Comparison of ENCODE assay signal across 13 cellular contexts in the genomic region with DNA sequence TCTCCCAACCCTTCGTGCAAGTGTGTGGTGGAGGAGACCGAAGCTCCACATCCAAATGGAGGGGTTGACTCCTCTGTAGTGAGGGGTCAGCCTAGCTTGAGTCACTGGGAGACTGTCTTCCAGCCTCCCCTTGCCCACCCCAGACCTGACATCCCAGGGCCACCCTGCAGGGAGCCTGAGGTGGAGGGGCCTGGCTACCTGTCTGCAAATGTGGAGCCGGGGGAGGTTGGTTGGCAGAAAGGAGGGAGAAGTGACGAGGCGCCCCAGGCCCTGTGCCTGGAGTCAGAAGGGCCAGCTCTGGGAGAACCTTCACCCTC. TPM values are rescaled to one million over a fixed set of nuclear protein-coding genes. Genes with fewer than 3 reads are reported as not detected.
DNase-seq lines count a peak whose midpoint lies in the region; ATAC-seq and TF ChIP-seq lines count a peak whose summit lies in the region.
"Had no signal": no experiment of that assay in that cellular context is flagged by ENCODE, and none has a peak within 500 bp of the region (broad histone marks: within the 10 kb centered on the region; RNA-seq: fewer than 3 reads in every experiment).

No MANE protein-coding gene starts in this region.

- H3K4me1 ChIP-seq in adrenal gland (replicated peaks in 1 of 2) (peaks cover 18 to 24% of the 10 kb centered on the region in 2 donors), aorta (ENCODE audit: control insufficient read depth in 1 of 2, insufficient read depth in 2 of 2, low read length in 2 of 2) (no peaks in the 10 kb centered on the region)
- peaks cover 12 to 20% of the 10 kb centered on the region in 2 donors for H3K4me1 ChIP-seq in naive thymus-derived CD4-positive, alpha-beta T cell (ENCODE audit: control insufficient read depth in 2 of 2, insufficient read depth in 2 of 2, low read length in 2 of 2)

- H3K4me1 Mint-ChIP-seq in stimulated activated naive CD8-positive, alpha-beta T cell treated with anti-CD3 and anti-CD28 coated beads, Interleukin-15, Interleukin-2, amounts not matched to agents 100 ng/mL and 50 ng/mL, for 24 hours (ENCODE audit: low read depth): peaks cover 62% of the 10 kb centered on the region
- peaks cover 8 to 37% (median 22%) of the 10 kb centered on the region in 7 donors for H3K4me1 Mint-ChIP-seq in naive thymus-derived CD4-positive, alpha-beta T cell

- H3K27ac Mint-ChIP-seq in stimulated activated naive CD8-positive, alpha-beta T cell treated with anti-CD3 and anti-CD28 coated beads, Interleukin-15, Interleukin-2, amounts not matched to agents 100 ng/mL and 50 ng/mL, for 24 hours: peak overlapping the region; percentile 98
- H3K27ac Mint-ChIP-seq in naive thymus-derived CD4-positive, alpha-beta T cell: peak overlapping the region in 5 of 9 donors; percentile 46 to 85 (median 67)

- no peaks in the 10 kb centered on the region for H3K9me3 ChIP-seq in adrenal gland (replicated peaks in 1 of 3)
- no peaks in the 10 kb centered on the region for H3K9me3 ChIP-seq in naive thymus-derived CD4-positive, alpha-beta T cell (ENCODE audit: control insufficient read depth in 2 of 3, low read length in 3 of 3)
- H3K9me3 ChIP-seq in aorta (ENCODE audit: control insufficient read depth, low read length): peaks cover 1% of the 10 kb centered on the region

- no peaks in the 10 kb centered on the region for H3K27me3 ChIP-seq in adrenal gland
- H3K27me3 ChIP-seq in naive thymus-derived CD4-positive, alpha-beta T cell (ENCODE audit: control insufficient read depth in 2 of 2, insufficient read depth in 2 of 2, low read length in 2 of 2): no peaks in the 10 kb centered on the region
- no peaks in the 10 kb centered on the region for H3K27me3 ChIP-seq in aorta (ENCODE audit: control insufficient read depth in 1 of 2, insufficient read depth in 2 of 2, low read length in 1 of 2)

- CTCF ChIA-PET in naive thymus-derived CD4-positive, alpha-beta T cell (lab: Charles Lee): interaction anchor here (0.7 to 1.2 kb wide), 2 partner anchors 33 to 1036 kb away, joined by 3 read pairs; no protein-coding TSS in a partner anchor

- H3K36me3 Mint-ChIP-seq in stimulated activated naive CD8-positive, alpha-beta T cell treated with anti-CD3 and anti-CD28 coated beads, Interleukin-15, Interleukin-2, amounts not matched to agents 100 ng/mL and 50 ng/mL, for 24 hours (ENCODE audit: low read depth): peaks cover 4% of the 10 kb centered on the region
- peaks cover 0 to 6% (median 3%) of the 10 kb centered on the region in 5 donors for H3K36me3 Mint-ChIP-seq in naive thymus-derived CD4-positive, alpha-beta T cell
- H3K36me3 Mint-ChIP-seq: CD4-positive, CD25-positive, alpha-beta regulatory T cell had no signal

- H3K9me3 Mint-ChIP-seq in stimulated activated naive CD8-positive, alpha-beta T cell treated with anti-CD3 and anti-CD28 coated beads, Interleukin-15, Interleukin-2, amounts not matched to agents 100 ng/mL and 50 ng/mL, for 24 hours: peaks cover 10% of the 10 kb centered on the region
- peaks cover 0 to 10% (median 4%) of the 10 kb centered on the region in 11 donors for H3K9me3 Mint-ChIP-seq in naive thymus-derived CD4-positive, alpha-beta T cell

- TF ChIP-seq POLR2A in adrenal gland (IDR thresholded peaks at IDR 0.05): no peak

- H3K36me3 ChIP-seq in adrenal gland (replicated peaks in 1 of 2) (no peaks in the 10 kb centered on the region), aorta (ENCODE audit: control insufficient read depth in 1 of 2, insufficient read depth in 2 of 2, low read length in 1 of 2) (no peaks in the 10 kb centered on the region)
- H3K36me3 ChIP-seq in naive thymus-derived CD4-positive, alpha-beta T cell (ENCODE audit: control insufficient read depth in 2 of 3, insufficient read depth in 3 of 3, low read length in 3 of 3): no peaks in the 10 kb centered on the region
- H3K36me3 ChIP-seq: WERI-Rb-1 had no signal

- H3K27ac ChIP-seq in adrenal gland: peak overlapping the region in 4 of 5 donors; percentile 87 to 97 (median 92)
- no peak overlapping the region for H3K27ac ChIP-seq in naive thymus-derived CD4-positive, alpha-beta T cell (ENCODE audit: low read depth, low read length)
- no peak overlapping the region for H3K27ac ChIP-seq in aorta (ENCODE audit: low read depth in 1 of 2, low read length in 2 of 2)
- H3K27ac ChIP-seq: WERI-Rb-1 had no signal

- no peaks in the 10 kb centered on the region for H3K27me3 Mint-ChIP-seq in stimulated activated naive CD8-positive, alpha-beta T cell treated with anti-CD3 and anti-CD28 coated beads, Interleukin-15, Interleukin-2, amounts not matched to agents 100 ng/mL and 50 ng/mL, for 24 hours
- no peaks in the 10 kb centered on the region for H3K27me3 Mint-ChIP-seq in naive thymus-derived CD4-positive, alpha-beta T cell
- H3K27me3 Mint-ChIP-seq: CD4-positive, CD25-positive, alpha-beta regulatory T cell had no signal

- POLR2A ChIA-PET in naive thymus-derived CD4-positive, alpha-beta T cell (lab: Charles Lee): interaction anchor here (1.0 to 5.1 kb wide), 3 partner anchors 24 to 245 kb away, joined by 3 to 58 read pairs (median 4); a partner anchor contains a TSS

- H3K4me3 ChIP-seq in adrenal gland (no peak overlapping the region), aorta (ENCODE audit: low read length in 2 of 2) (no peak overlapping the region)
- no peak overlapping the region for H3K4me3 ChIP-seq in naive thymus-derived CD4-positive, alpha-beta T cell (ENCODE audit: low read length)

- whole genome bisulfite sequencing in adrenal gland, 4 donors: 92 to 100% (median 93%) methylated on average over 4 to 5 of the region's 5 CpGs
- 97 to 100% methylated on average over 5 of the region's 5 CpGs for WGBS in aorta, 2 donors

- TF ChIP-seq CTCF in adrenal gland (IDR thresholded peaks at IDR 0.05): no peak

- ATAC-seq in stimulated activated naive CD8-positive, alpha-beta T cell treated with anti-CD3 and anti-CD28 coated beads, Interleukin-15, Interleukin-2, amounts not matched to agents 100 U/mL and 50 U/mL, for 24 hours: no peak
- ATAC-seq in naive thymus-derived CD4-positive, alpha-beta T cell: no peak
- ATAC-seq in aorta (ENCODE audit: low FRiP score): no peak
- ATAC-seq in HG03460 (IDR thresholded peaks at IDR 0.05; ENCODE audit: unreplicated experiment): no peak
- ATAC-seq: Right ventricle myocardium inferior had no signal

- no peak for DNase-seq in stimulated activated naive CD8-positive, alpha-beta T cell treated with anti-CD3 and anti-CD28 coated beads, Interleukin-15, Interleukin-2, amounts not matched to agents 100 U/mL and 50 U/mL, for 24 hours
- no peak for DNase-seq in adrenal gland
- DNase-seq in naive thymus-derived CD4-positive, alpha-beta T cell: no peak
- peak; percentile 39 to 47 for DNase-seq in aorta
- DNase-seq in NCI-H2171 treated with DMSO at 0.1 percent for 48 hours (lab: John Stamatoyannopoulos, UW): no peak
- DNase-seq in hippocampal formation (lab: John Stamatoyannopoulos, UW): no peak
- DNase-seq: activated effector memory CD4-positive, alpha-beta T cell treated with Interleukin-2 at 50 U/mL for 16 hours; NCI-H345; WERI-Rb-1 had no signal

- intact Hi-C loops in adrenal gland (cut with DNase I) (no loop called here), aorta (cut with DNase I) (no loop called here)
- intact Hi-C loops in naive thymus-derived CD4-positive, alpha-beta T cell (cut with micrococcal nuclease): no loop called here

- peak overlapping the region; percentile 73 for H3K4me3 Mint-ChIP-seq in stimulated activated naive CD8-positive, alpha-beta T cell treated with anti-CD3 and anti-CD28 coated beads, Interleukin-15, Interleukin-2, amounts not matched to agents 100 ng/mL and 50 ng/mL, for 24 hours
- H3K4me3 Mint-ChIP-seq in naive thymus-derived CD4-positive, alpha-beta T cell: peak overlapping the region in 4 of 10 donors; percentile 9 to 54 (median 53)

RNA-seq across cellular contexts. Expression of a gene that starts 37.5 kb away (rescaled TPM):
- 100 to 1,000 TPM; 183 to 677 (median 295) TPM for total RNA-seq in adrenal gland
- 100 to 1,000 TPM; 106 to 152 (median 138) TPM for polyA plus RNA-seq in adrenal gland
- total RNA-seq in naive thymus-derived CD4-positive, alpha-beta T cell: 1,000 to 10,000 TPM in 2 of 5 experiments, 100 to 1,000 TPM in 3; 144 to 1,533 (median 246) TPM
- polyA plus RNA-seq in naive thymus-derived CD4-positive, alpha-beta T cell: 100 to 1,000 TPM; 202 to 280 TPM
- 100 to 1,000 TPM; 126 to 186 TPM for total RNA-seq in aorta
- polyA plus RNA-seq in aorta: 10 to 100 TPM; 83.0 to 97.1 TPM

Comparison
In these comparisons a context has a peak if more than half of its experiments do, and no peak if none do; other contexts are left out.
1. DNase-seq: peak in aorta (2 of 2); none in stimulated activated naive CD8-positive, alpha-beta T cell treated with anti-CD3 and anti-CD28 coated beads, Interleukin-15, Interleukin-2, amounts not matched to agents 100 U/mL and 50 U/mL, for 24 hours (single experiment), adrenal gland (0 of 7), naive thymus-derived CD4-positive, alpha-beta T cell (0 of 9), NCI-H2171 treated with DMSO at 0.1 percent for 48 hours (single experiment) and hippocampal formation (0 of 2).
2. H3K27ac ChIP-seq: peak in adrenal gland (4 of 5); none in naive thymus-derived CD4-positive, alpha-beta T cell (single experiment) and aorta (0 of 2).